In the genomic region with DNA sequence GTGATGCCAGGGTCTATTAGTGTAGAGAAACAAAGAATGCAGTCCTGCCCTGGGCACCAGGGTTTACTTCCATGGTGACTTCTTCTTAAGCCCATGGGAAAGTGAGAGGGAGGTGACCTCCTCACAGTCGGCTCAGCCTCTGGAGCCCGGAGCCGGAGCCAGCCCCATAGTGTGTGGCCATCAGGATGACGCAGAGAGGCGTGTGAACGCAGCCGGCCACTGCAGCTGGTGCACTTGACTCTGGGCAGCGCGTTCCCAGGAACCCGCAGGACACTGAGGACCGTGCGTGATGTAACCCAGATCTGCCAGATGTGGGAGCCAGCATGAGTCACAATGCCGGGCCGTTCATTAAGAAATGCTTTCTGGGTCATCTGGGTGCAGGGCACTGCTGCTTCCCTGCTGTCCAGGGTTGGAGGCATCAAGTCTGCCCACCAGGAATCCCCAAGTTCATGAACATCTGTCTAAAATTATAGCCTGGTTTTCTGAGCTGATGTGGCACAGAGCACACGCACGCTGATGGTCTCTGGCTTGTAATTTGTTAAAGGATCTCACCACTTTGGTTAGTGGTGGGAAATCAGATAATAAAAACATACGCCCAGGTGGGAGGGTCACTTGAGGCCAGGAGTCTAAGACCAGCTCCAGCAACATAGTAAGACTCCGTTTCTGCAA, we compare ENCODE assay signal across 1 cellular context.
TF ChIP-seq lines count a peak whose summit lies in the region.

No MANE protein-coding gene starts in this region.

TF ChIP-seq in HCT116, 20 proteins besides CTCF, POLR2A, EP300 and RAD21 (continued from another document):
- TF ChIP-seq EZH2 (IDR thresholded peaks at IDR 0.05): no peak
- TF ChIP-seq CBX3 (IDR thresholded peaks at IDR 0.05; ENCODE audit: low read depth): peak; percentile 76
- TF ChIP-seq JUND (IDR thresholded peaks at IDR 0.05): peak; percentile 83
- TF ChIP-seq, protein P1, sequence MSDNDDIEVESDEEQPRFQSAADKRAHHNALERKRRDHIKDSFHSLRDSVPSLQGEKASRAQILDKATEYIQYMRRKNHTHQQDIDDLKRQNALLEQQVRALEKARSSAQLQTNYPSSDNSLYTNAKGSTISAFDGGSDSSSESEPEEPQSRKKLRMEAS (IDR thresholded peaks at IDR 0.05): peak; percentile 85
- no peak; the same call in 1 of the 2 replicates for TF ChIP-seq SRF (IDR thresholded peaks at IDR 0.05; ENCODE audit: low read depth)
- TF ChIP-seq, protein P2, sequence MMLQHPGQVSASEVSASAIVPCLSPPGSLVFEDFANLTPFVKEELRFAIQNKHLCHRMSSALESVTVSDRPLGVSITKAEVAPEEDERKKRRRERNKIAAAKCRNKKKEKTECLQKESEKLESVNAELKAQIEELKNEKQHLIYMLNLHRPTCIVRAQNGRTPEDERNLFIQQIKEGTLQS (IDR thresholded peaks at IDR 0.05): peak; percentile 72; the same call in 1 of the 2 replicates
- TF ChIP-seq FOSL1 (IDR thresholded peaks at IDR 0.05; ENCODE audit: low read depth): peak; percentile 74
- no peak for TF ChIP-seq TCF7L2 (IDR thresholded peaks at IDR 0.05; ENCODE audit: borderline replicate concordance, extremely low read depth, insufficient read depth, insufficient read length)
- TF ChIP-seq ZNF274 (IDR thresholded peaks at IDR 0.05; ENCODE audit: low read depth, low read length): no peak
- peak; percentile 78 for TF ChIP-seq SP1 (IDR thresholded peaks at IDR 0.05; ENCODE audit: low read depth)
- peak; percentile 69; the same call in 1 of the 2 replicates for TF ChIP-seq SIN3A (IDR thresholded peaks at IDR 0.05; ENCODE audit: low read depth)
- no peak for TF ChIP-seq YY1 (IDR thresholded peaks at IDR 0.05; ENCODE audit: extremely low read depth, insufficient replicate concordance, low read depth, low read length)
- no peak for TF ChIP-seq ZFX (IDR thresholded peaks at IDR 0.05)
- TF ChIP-seq EGR1 (IDR thresholded peaks at IDR 0.05; ENCODE audit: low read depth): no peak
